Comparison of ENCODE assay signal across 2 cellular contexts in the genomic region with DNA sequence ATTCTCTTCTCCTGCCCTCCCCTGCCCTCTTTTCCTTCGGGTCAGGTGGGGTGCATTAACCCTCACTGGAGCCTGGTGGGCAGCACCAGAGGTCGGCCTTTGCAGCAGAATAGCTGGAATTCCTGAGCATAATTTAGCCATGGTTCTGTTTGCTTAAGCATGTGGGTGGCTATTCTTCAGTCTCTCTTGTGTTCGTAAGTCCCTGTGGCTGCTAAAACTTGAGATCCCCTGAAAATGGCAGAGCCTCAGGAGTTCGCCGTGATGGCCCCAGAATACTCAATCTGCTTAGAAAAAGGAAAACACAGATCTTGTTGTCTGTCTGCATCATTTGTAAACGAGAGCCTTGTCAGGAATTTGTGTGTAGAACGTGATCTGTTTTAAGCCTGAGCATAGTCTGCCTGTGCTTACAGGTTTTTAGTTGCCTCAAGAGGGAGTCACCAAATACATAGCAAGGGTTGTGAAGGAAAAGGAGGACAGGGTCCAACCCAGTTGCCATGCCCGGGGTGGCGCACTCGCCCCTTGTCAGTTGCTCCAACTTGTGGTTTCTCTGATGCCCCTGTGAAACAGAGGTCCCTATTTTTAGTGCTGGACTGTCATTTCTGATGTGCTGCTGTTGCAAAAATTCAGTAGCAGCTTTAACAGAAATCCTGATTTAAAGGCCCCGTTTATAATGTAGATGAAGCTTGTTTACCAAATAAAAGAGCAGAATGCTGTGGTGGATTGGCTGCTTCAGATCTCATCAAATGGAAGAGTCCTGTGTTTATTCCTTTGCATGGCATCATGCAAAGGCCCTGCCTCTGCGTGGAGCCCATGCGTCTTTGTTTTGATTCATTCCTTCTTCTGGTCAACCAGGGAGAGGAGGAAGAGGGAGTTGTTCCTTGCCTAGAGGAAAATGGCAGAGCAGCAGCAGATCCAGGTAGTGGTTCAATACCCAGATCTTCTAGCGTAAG.
TF ChIP-seq lines count a peak whose summit lies in the region.

No MANE protein-coding gene starts in this region.

TF ChIP-seq in GM23338, 12 proteins besides CTCF, POLR2A, EP300 and RAD21 (continues in another document):
- TF ChIP-seq, protein P1, sequence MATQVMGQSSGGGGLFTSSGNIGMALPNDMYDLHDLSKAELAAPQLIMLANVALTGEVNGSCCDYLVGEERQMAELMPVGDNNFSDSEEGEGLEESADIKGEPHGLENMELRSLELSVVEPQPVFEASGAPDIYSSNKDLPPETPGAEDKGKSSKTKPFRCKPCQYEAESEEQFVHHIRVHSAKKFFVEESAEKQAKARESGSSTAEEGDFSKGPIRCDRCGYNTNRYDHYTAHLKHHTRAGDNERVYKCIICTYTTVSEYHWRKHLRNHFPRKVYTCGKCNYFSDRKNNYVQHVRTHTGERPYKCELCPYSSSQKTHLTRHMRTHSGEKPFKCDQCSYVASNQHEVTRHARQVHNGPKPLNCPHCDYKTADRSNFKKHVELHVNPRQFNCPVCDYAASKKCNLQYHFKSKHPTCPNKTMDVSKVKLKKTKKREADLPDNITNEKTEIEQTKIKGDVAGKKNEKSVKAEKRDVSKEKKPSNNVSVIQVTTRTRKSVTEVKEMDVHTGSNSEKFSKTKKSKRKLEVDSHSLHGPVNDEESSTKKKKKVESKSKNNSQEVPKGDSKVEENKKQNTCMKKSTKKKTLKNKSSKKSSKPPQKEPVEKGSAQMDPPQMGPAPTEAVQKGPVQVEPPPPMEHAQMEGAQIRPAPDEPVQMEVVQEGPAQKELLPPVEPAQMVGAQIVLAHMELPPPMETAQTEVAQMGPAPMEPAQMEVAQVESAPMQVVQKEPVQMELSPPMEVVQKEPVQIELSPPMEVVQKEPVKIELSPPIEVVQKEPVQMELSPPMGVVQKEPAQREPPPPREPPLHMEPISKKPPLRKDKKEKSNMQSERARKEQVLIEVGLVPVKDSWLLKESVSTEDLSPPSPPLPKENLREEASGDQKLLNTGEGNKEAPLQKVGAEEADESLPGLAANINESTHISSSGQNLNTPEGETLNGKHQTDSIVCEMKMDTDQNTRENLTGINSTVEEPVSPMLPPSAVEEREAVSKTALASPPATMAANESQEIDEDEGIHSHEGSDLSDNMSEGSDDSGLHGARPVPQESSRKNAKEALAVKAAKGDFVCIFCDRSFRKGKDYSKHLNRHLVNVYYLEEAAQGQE (IDR thresholded peaks at IDR 0.05; ENCODE audit: unreplicated experiment): no peak
- TF ChIP-seq, protein P2, sequence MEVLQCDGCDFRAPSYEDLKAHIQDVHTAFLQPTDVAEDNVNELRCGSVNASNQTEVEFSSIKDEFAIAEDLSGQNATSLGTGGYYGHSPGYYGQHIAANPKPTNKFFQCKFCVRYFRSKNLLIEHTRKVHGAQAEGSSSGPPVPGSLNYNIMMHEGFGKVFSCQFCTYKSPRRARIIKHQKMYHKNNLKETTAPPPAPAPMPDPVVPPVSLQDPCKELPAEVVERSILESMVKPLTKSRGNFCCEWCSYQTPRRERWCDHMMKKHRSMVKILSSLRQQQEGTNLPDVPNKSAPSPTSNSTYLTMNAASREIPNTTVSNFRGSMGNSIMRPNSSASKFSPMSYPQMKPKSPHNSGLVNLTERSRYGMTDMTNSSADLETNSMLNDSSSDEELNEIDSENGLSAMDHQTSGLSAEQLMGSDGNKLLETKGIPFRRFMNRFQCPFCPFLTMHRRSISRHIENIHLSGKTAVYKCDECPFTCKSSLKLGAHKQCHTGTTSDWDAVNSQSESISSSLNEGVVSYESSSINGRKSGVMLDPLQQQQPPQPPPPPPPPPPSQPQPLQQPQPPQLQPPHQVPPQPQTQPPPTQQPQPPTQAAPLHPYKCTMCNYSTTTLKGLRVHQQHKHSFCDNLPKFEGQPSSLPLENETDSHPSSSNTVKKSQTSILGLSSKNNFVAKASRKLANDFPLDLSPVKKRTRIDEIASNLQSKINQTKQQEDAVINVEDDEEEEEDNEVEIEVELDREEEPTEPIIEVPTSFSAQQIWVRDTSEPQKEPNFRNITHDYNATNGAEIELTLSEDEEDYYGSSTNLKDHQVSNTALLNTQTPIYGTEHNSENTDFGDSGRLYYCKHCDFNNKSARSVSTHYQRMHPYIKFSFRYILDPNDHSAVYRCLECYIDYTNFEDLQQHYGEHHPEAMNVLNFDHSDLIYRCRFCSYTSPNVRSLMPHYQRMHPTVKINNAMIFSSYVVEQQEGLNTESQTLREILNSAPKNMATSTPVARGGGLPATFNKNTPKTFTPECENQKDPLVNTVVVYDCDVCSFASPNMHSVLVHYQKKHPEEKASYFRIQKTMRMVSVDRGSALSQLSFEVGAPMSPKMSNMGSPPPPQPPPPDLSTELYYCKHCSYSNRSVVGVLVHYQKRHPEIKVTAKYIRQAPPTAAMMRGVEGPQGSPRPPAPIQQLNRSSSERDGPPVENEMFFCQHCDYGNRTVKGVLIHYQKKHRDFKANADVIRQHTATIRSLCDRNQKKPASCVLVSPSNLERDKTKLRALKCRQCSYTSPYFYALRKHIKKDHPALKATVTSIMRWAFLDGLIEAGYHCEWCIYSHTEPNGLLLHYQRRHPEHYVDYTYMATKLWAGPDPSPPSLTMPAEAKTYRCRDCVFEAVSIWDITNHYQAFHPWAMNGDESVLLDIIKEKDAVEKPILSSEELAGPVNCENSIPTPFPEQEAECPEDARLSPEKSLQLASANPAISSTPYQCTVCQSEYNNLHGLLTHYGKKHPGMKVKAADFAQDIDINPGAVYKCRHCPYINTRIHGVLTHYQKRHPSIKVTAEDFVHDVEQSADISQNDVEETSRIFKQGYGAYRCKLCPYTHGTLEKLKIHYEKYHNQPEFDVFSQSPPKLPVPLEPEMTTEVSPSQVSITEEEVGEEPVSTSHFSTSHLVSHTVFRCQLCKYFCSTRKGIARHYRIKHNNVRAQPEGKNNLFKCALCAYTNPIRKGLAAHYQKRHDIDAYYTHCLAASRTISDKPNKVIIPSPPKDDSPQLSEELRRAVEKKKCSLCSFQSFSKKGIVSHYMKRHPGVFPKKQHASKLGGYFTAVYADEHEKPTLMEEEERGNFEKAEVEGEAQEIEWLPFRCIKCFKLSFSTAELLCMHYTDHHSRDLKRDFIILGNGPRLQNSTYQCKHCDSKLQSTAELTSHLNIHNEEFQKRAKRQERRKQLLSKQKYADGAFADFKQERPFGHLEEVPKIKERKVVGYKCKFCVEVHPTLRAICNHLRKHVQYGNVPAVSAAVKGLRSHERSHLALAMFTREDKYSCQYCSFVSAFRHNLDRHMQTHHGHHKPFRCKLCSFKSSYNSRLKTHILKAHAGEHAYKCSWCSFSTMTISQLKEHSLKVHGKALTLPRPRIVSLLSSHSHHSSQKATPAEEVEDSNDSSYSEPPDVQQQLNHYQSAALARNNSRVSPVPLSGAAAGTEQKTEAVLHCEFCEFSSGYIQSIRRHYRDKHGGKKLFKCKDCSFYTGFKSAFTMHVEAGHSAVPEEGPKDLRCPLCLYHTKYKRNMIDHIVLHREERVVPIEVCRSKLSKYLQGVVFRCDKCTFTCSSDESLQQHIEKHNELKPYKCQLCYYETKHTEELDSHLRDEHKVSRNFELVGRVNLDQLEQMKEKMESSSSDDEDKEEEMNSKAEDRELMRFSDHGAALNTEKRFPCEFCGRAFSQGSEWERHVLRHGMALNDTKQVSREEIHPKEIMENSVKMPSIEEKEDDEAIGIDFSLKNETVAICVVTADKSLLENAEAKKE (CRISPR knock-in tag; IDR thresholded peaks at IDR 0.05): 0 out of 2 replicates have a peak, but pooled peaks have one; percentile 9
- TF ChIP-seq EZH2phosphoT487 (IDR thresholded peaks at IDR 0.05; ENCODE audit: unreplicated experiment) (no peak), ZNF331 (CRISPR knock-in tag; IDR thresholded peaks at IDR 0.05; ENCODE audit: low read depth) (no peak), CREB1 (CRISPR knock-in tag; IDR thresholded peaks at IDR 0.05; ENCODE audit: low read depth) (peak; percentile 25; the same call in 1 of the 2 replicates), JUNB (IDR thresholded peaks at IDR 0.05; ENCODE audit: unreplicated experiment) (no peak), POLR2AphosphoS5 (IDR thresholded peaks at IDR 0.05; ENCODE audit: low read depth) (0 out of 2 replicates have a peak, but pooled peaks have one; percentile 35), STAT1 (IDR thresholded peaks at IDR 0.05; ENCODE audit: unreplicated experiment) (no peak), ZNF114 (CRISPR knock-in tag; IDR thresholded peaks at IDR 0.05) (no peak)

TF ChIP-seq in WTC11, 78 proteins besides CTCF, POLR2A, EP300 and RAD21 (continued from another document and continues in another):
- TF ChIP-seq ETV6 (CRISPR knock-in tag; IDR thresholded peaks at IDR 0.05) (0 out of 2 replicates have a peak, but pooled peaks have one; percentile 50), GRHL2 (CRISPR knock-in tag; IDR thresholded peaks at IDR 0.05; ENCODE audit: insufficient replicate concordance, severe bottlenecking) (no peak), GABPB1 (CRISPR knock-in tag; IDR thresholded peaks at IDR 0.05) (no peak), MYBL2 (CRISPR knock-in tag; IDR thresholded peaks at IDR 0.05) (no peak), MXD4 (CRISPR knock-in tag; IDR thresholded peaks at IDR 0.05; ENCODE audit: borderline replicate concordance) (no peak), RELA (CRISPR knock-in tag; IDR thresholded peaks at IDR 0.05; ENCODE audit: borderline replicate concordance) (no peak), ZNF121 (CRISPR knock-in tag; IDR thresholded peaks at IDR 0.05) (no peak), PRRX2 (CRISPR knock-in tag; IDR thresholded peaks at IDR 0.05) (no peak), TEAD1 (CRISPR knock-in tag; IDR thresholded peaks at IDR 0.05) (peak; percentile 98)
- TF ChIP-seq, protein P3, sequence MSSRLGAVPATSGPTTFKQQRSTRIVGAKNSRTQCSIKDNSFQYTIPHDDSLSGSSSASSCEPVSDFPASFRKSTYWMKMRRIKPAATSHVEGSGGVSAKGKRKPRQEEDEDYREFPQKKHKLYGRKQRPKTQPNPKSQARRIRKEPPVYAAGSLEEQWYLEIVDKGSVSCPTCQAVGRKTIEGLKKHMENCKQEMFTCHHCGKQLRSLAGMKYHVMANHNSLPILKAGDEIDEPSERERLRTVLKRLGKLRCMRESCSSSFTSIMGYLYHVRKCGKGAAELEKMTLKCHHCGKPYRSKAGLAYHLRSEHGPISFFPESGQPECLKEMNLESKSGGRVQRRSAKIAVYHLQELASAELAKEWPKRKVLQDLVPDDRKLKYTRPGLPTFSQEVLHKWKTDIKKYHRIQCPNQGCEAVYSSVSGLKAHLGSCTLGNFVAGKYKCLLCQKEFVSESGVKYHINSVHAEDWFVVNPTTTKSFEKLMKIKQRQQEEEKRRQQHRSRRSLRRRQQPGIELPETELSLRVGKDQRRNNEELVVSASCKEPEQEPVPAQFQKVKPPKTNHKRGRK (CRISPR knock-in tag; IDR thresholded peaks at IDR 0.05; ENCODE audit: borderline replicate concordance): no peak
- TF ChIP-seq, protein P4, sequence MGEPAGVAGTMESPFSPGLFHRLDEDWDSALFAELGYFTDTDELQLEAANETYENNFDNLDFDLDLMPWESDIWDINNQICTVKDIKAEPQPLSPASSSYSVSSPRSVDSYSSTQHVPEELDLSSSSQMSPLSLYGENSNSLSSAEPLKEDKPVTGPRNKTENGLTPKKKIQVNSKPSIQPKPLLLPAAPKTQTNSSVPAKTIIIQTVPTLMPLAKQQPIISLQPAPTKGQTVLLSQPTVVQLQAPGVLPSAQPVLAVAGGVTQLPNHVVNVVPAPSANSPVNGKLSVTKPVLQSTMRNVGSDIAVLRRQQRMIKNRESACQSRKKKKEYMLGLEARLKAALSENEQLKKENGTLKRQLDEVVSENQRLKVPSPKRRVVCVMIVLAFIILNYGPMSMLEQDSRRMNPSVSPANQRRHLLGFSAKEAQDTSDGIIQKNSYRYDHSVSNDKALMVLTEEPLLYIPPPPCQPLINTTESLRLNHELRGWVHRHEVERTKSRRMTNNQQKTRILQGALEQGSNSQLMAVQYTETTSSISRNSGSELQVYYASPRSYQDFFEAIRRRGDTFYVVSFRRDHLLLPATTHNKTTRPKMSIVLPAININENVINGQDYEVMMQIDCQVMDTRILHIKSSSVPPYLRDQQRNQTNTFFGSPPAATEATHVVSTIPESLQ (CRISPR knock-in tag; IDR thresholded peaks at IDR 0.05): no peak
- TF ChIP-seq, protein P5, sequence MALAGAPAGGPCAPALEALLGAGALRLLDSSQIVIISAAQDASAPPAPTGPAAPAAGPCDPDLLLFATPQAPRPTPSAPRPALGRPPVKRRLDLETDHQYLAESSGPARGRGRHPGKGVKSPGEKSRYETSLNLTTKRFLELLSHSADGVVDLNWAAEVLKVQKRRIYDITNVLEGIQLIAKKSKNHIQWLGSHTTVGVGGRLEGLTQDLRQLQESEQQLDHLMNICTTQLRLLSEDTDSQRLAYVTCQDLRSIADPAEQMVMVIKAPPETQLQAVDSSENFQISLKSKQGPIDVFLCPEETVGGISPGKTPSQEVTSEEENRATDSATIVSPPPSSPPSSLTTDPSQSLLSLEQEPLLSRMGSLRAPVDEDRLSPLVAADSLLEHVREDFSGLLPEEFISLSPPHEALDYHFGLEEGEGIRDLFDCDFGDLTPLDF (CRISPR knock-in tag; IDR thresholded peaks at IDR 0.05): no peak
- TF ChIP-seq, protein P6, sequence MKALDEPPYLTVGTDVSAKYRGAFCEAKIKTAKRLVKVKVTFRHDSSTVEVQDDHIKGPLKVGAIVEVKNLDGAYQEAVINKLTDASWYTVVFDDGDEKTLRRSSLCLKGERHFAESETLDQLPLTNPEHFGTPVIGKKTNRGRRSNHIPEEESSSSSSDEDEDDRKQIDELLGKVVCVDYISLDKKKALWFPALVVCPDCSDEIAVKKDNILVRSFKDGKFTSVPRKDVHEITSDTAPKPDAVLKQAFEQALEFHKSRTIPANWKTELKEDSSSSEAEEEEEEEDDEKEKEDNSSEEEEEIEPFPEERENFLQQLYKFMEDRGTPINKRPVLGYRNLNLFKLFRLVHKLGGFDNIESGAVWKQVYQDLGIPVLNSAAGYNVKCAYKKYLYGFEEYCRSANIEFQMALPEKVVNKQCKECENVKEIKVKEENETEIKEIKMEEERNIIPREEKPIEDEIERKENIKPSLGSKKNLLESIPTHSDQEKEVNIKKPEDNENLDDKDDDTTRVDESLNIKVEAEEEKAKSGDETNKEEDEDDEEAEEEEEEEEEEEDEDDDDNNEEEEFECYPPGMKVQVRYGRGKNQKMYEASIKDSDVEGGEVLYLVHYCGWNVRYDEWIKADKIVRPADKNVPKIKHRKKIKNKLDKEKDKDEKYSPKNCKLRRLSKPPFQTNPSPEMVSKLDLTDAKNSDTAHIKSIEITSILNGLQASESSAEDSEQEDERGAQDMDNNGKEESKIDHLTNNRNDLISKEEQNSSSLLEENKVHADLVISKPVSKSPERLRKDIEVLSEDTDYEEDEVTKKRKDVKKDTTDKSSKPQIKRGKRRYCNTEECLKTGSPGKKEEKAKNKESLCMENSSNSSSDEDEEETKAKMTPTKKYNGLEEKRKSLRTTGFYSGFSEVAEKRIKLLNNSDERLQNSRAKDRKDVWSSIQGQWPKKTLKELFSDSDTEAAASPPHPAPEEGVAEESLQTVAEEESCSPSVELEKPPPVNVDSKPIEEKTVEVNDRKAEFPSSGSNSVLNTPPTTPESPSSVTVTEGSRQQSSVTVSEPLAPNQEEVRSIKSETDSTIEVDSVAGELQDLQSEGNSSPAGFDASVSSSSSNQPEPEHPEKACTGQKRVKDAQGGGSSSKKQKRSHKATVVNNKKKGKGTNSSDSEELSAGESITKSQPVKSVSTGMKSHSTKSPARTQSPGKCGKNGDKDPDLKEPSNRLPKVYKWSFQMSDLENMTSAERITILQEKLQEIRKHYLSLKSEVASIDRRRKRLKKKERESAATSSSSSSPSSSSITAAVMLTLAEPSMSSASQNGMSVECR (CRISPR knock-in tag; IDR thresholded peaks at IDR 0.05; ENCODE audit: borderline replicate concordance): no peak
- TF ChIP-seq, protein P7, sequence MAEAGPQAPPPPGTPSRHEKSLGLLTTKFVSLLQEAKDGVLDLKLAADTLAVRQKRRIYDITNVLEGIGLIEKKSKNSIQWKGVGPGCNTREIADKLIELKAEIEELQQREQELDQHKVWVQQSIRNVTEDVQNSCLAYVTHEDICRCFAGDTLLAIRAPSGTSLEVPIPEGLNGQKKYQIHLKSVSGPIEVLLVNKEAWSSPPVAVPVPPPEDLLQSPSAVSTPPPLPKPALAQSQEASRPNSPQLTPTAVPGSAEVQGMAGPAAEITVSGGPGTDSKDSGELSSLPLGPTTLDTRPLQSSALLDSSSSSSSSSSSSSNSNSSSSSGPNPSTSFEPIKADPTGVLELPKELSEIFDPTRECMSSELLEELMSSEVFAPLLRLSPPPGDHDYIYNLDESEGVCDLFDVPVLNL (CRISPR knock-in tag; IDR thresholded peaks at IDR 0.05; ENCODE audit: borderline replicate concordance, low read depth): no peak
